Comparison of ENCODE assay signal across 8 cellular contexts in genomic region chr11:62443390-62444201, GRCh38. TPM values are rescaled to one million over a fixed set of nuclear protein-coding genes. Genes with fewer than 3 reads are reported as not detected.
DNase-seq lines count a peak whose midpoint lies in the region; ATAC-seq and TF ChIP-seq lines count a peak whose summit lies in the region.

No MANE protein-coding gene starts in this region.

- H3K27ac ChIP-seq in HUES6 (ENCODE audit: low read depth, low read length) (no peak overlapping the region), right atrium auricular region (peak overlapping the region; percentile 78 to 90)

- H3K4me3 Mint-ChIP-seq in activated T-helper 17 cell treated with anti-CD3 and anti-CD28 coated beads, Interleukin-2, amount 50 U/mL, for 72 hours = peak overlapping the region; percentile 67
- H3K4me3 Mint-ChIP-seq in stimulated activated memory B cell treated with anti-CD40 and anti-IgM and Interleukin-4, amounts not matched to agents 10 μg/mL and 1 μg/mL and 100 μg/mL, for 72 hours = peak overlapping the region; percentile 92
- H3K4me3 Mint-ChIP-seq in progenitor cell of endocrine pancreas (ENCODE audit: low read depth) = no peak overlapping the region

- H3K27ac Mint-ChIP-seq in activated T-helper 17 cell treated with anti-CD3 and anti-CD28 coated beads, Interleukin-2, amount 50 U/mL, for 72 hours = no peak overlapping the region
- peak overlapping the region; percentile 95 for H3K27ac Mint-ChIP-seq in stimulated activated memory B cell treated with anti-CD40 and anti-IgM and Interleukin-4, amounts not matched to agents 10 μg/mL and 1 μg/mL and 100 μg/mL, for 72 hours
- H3K27ac Mint-ChIP-seq in progenitor cell of endocrine pancreas = no peak overlapping the region

- no peaks in the 10 kb centered on the region for H3K4me1 Mint-ChIP-seq in activated T-helper 17 cell treated with anti-CD3 and anti-CD28 coated beads, Interleukin-2, amount 50 U/mL, for 72 hours
- H3K4me1 Mint-ChIP-seq in stimulated activated memory B cell treated with anti-CD40 and anti-IgM and Interleukin-4, amounts not matched to agents 10 μg/mL and 1 μg/mL and 100 μg/mL, for 72 hours = peaks cover 26% of the 10 kb centered on the region
- H3K4me1 Mint-ChIP-seq in progenitor cell of endocrine pancreas (ENCODE audit: low read depth) = peaks cover 6% of the 10 kb centered on the region

- ATAC-seq in activated T-helper 17 cell treated with anti-CD3 and anti-CD28 coated beads, Interleukin-2, amount 50 U/mL, for 72 hours (replicated peaks) = no peak
- peak; percentile 55 for ATAC-seq in stimulated activated memory B cell treated with anti-CD40 and anti-IgM and Interleukin-4, amounts not matched to agents 10 μg/mL and 1 μg/mL and 100 μg/mL, for 72 hours
- ATAC-seq in HG03460 (IDR thresholded peaks at IDR 0.05; ENCODE audit: unreplicated experiment) = no peak

- no peaks in the 10 kb centered on the region for H3K9me3 ChIP-seq in HUES6 (ENCODE audit: control insufficient read depth, insufficient read depth, low read depth, low read length)
- no peaks in the 10 kb centered on the region for H3K9me3 ChIP-seq in right atrium auricular region

- DNase-seq in right atrium auricular region (ENCODE audit: low spot score) = peak; percentile 85
- no peak for DNase-seq in stimulated activated CD8-positive, alpha-beta memory T cell treated with anti-CD3 and anti-CD28 coated beads, Interleukin-4, amount 100 ng/mL, for 48 hours
- DNase-seq in GM13976 (ENCODE audit: low spot score) = no peak
- DNase-seq in progenitor cell of endocrine pancreas (ENCODE audit: low spot score, unreplicated experiment) = no peak

- H3K27me3 ChIP-seq in HUES6 (ENCODE audit: control insufficient read depth, insufficient read depth, low read length) = no peaks in the 10 kb centered on the region
- no peaks in the 10 kb centered on the region for H3K27me3 ChIP-seq in right atrium auricular region

- peak overlapping the region; percentile 35 for H3K9ac ChIP-seq in HUES6 (ENCODE audit: low read length)

- H3K36me3 ChIP-seq in HUES6 (ENCODE audit: control insufficient read depth, insufficient read depth, low read length) = no peaks in the 10 kb centered on the region
- no peaks in the 10 kb centered on the region for H3K36me3 ChIP-seq in right atrium auricular region

- no peaks in the 10 kb centered on the region for H3K9me3 Mint-ChIP-seq in activated T-helper 17 cell treated with anti-CD3 and anti-CD28 coated beads, Interleukin-2, amount 50 U/mL, for 72 hours
- H3K9me3 Mint-ChIP-seq in stimulated activated memory B cell treated with anti-CD40 and anti-IgM and Interleukin-4, amounts not matched to agents 10 μg/mL and 1 μg/mL and 100 μg/mL, for 72 hours = no peaks in the 10 kb centered on the region
- no peaks in the 10 kb centered on the region for H3K9me3 Mint-ChIP-seq in progenitor cell of endocrine pancreas (ENCODE audit: low read depth)

- TF ChIP-seq CTCF in right atrium auricular region (IDR thresholded peaks at IDR 0.05) (no peak), GM13976 (IDR thresholded peaks at IDR 0.05; ENCODE audit: borderline replicate concordance, control extremely low read depth, extremely low read depth, insufficient read depth, missing control alignments) (no peak), progenitor cell of endocrine pancreas (IDR thresholded peaks at IDR 0.05; ENCODE audit: unreplicated experiment) (no peak)

- H3K36me3 Mint-ChIP-seq in activated T-helper 17 cell treated with anti-CD3 and anti-CD28 coated beads, Interleukin-2, amount 50 U/mL, for 72 hours (ENCODE audit: low read depth) = no peaks in the 10 kb centered on the region
- no peaks in the 10 kb centered on the region for H3K36me3 Mint-ChIP-seq in stimulated activated memory B cell treated with anti-CD40 and anti-IgM and Interleukin-4, amounts not matched to agents 10 μg/mL and 1 μg/mL and 100 μg/mL, for 72 hours
- no peaks in the 10 kb centered on the region for H3K36me3 Mint-ChIP-seq in progenitor cell of endocrine pancreas (ENCODE audit: insufficient read depth)

- H3K27me3 Mint-ChIP-seq in activated T-helper 17 cell treated with anti-CD3 and anti-CD28 coated beads, Interleukin-2, amount 50 U/mL, for 72 hours = peaks cover 8% of the 10 kb centered on the region
- no peaks in the 10 kb centered on the region for H3K27me3 Mint-ChIP-seq in stimulated activated memory B cell treated with anti-CD40 and anti-IgM and Interleukin-4, amounts not matched to agents 10 μg/mL and 1 μg/mL and 100 μg/mL, for 72 hours
- H3K27me3 Mint-ChIP-seq in progenitor cell of endocrine pancreas = peaks cover 14% of the 10 kb centered on the region

- H3K4me3 ChIP-seq in HUES6 (ENCODE audit: low read depth, low read length) = no peak overlapping the region
- peak overlapping the region; percentile 34 to 37 for H3K4me3 ChIP-seq in right atrium auricular region

- in situ Hi-C loops in GM13976 (cut with MboI; ENCODE audit: low sequenced_read_pairs, unreplicated experiment) = no loop called here

- H3K4me1 ChIP-seq in HUES6 (ENCODE audit: control insufficient read depth, insufficient read depth, low read length) = peaks cover 15% of the 10 kb centered on the region; the same call in 1 of the 2 replicates
- H3K4me1 ChIP-seq in right atrium auricular region = peaks cover 0 to 56% of the 10 kb centered on the region in 2 donors

RNA-seq across cellular contexts. Expression of gene SCGB1A1, which starts 24.8 kb away (rescaled TPM):
- total RNA-seq in activated T-helper 17 cell treated with anti-CD3 and anti-CD28 coated beads, Interleukin-2, amount 50 U/mL, for 72 hours = not detected
- total RNA-seq in right atrium auricular region = not detected
- total RNA-seq in progenitor cell of endocrine pancreas = 1.9 and 3.1 TPM in 2 replicates
